Comparison of ENCODE assay signal across 15 cellular contexts in the genomic region with DNA sequence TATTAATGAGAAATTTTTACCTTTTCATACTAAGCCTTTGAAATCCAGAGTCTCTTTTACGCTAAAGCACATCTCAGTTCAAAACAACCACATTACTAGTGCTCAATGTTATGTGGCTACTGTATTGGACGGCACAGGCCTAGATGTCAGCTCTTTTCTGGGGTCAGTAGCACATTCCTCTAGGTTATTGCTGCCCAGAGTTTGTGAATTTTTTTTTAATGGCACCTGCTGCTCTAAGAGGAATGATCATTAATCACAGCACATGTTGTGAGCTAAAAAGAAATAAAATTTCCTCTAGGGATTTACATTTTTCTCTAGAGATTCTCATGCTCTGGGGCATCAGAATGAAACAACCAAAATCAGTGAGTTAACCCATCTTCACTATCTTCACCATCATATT.
A peak's percentile ranks its signal among the peaks of the same experiment; 100 is the strongest.
DNase-seq lines count a peak whose midpoint lies in the region; ATAC-seq lines count a peak whose summit lies in the region.
"Had no signal": no experiment of that assay in that cellular context is flagged by ENCODE, and none has a peak within 500 bp of the region (broad histone marks: within the 10 kb centered on the region; RNA-seq: fewer than 3 reads in every experiment).

No MANE protein-coding gene starts in this region.

- H3K27ac Mint-ChIP-seq in T-helper 2 cell treated with Interferon-gamma antibody and Interleukin-4, amounts not matched to agents 5 μg/mL and 100 μg/mL, for 36 hours, result peak overlapping the region; percentile 55
- peak overlapping the region; percentile 88 for H3K27ac Mint-ChIP-seq in stimulated activated naive CD8-positive, alpha-beta T cell treated with anti-CD3 and anti-CD28 coated beads, Interleukin-15, Interleukin-2, amounts not matched to agents 100 ng/mL and 50 ng/mL, for 24 hours
- no peak overlapping the region for H3K27ac Mint-ChIP-seq in CD8-positive, alpha-beta memory T cell
- H3K27ac Mint-ChIP-seq: B cell had no signal

- H3K36me3 ChIP-seq in CD8-positive, alpha-beta memory T cell (ENCODE audit: insufficient read depth, low read length), result no peaks in the 10 kb centered on the region

- no peak for DNase-seq in T-helper 2 cell treated with Interferon-gamma antibody and Interleukin-4, amounts not matched to agents 5 μg/mL and 100 μg/mL, for 36 hours (ENCODE audit: low spot score)
- DNase-seq in T-helper 2 cell, result no peak
- DNase-seq in stimulated activated naive CD8-positive, alpha-beta T cell treated with anti-CD3 and anti-CD28 coated beads, Interleukin-15, Interleukin-2, amounts not matched to agents 100 U/mL and 50 U/mL, for 24 hours, result no peak
- peak; percentile 70 for DNase-seq in myocyte (ENCODE audit: low read depth)
- DNase-seq in retina, result no peak
- no peak for DNase-seq in CD8-positive, alpha-beta memory T cell
- DNase-seq: Caco-2, MV-4-11, NCI-H1417, NCI-H187, NCI-H2107, NCI-H510A, NCI-H748 treated with DMSO at 0.1 percent for 48 hours had no signal

- H3K27me3 ChIP-seq in CD8-positive, alpha-beta memory T cell (ENCODE audit: insufficient read depth, low read length, poor library complexity, severe bottlenecking), result no peaks in the 10 kb centered on the region

- H3K36me3 Mint-ChIP-seq in T-helper 2 cell treated with Interferon-gamma antibody and Interleukin-4, amounts not matched to agents 5 μg/mL and 100 μg/mL, for 36 hours (ENCODE audit: low read depth), result peaks cover 2% of the 10 kb centered on the region
- peaks cover 10% of the 10 kb centered on the region for H3K36me3 Mint-ChIP-seq in stimulated activated naive CD8-positive, alpha-beta T cell treated with anti-CD3 and anti-CD28 coated beads, Interleukin-15, Interleukin-2, amounts not matched to agents 100 ng/mL and 50 ng/mL, for 24 hours (ENCODE audit: low read depth)
- no peaks in the 10 kb centered on the region for H3K36me3 Mint-ChIP-seq in CD8-positive, alpha-beta memory T cell

- CTCF ChIA-PET in CD8-positive, alpha-beta memory T cell (lab: Charles Lee), result no interaction called here

- no peak overlapping the region for H3K4me3 Mint-ChIP-seq in T-helper 2 cell treated with Interferon-gamma antibody and Interleukin-4, amounts not matched to agents 5 μg/mL and 100 μg/mL, for 36 hours
- H3K4me3 Mint-ChIP-seq in stimulated activated naive CD8-positive, alpha-beta T cell treated with anti-CD3 and anti-CD28 coated beads, Interleukin-15, Interleukin-2, amounts not matched to agents 100 ng/mL and 50 ng/mL, for 24 hours, result peak overlapping the region; percentile 1
- no peak overlapping the region for H3K4me3 Mint-ChIP-seq in CD8-positive, alpha-beta memory T cell
- H3K4me3 Mint-ChIP-seq: B cell had no signal

- peaks cover 1% of the 10 kb centered on the region for H3K27me3 Mint-ChIP-seq in T-helper 2 cell treated with Interferon-gamma antibody and Interleukin-4, amounts not matched to agents 5 μg/mL and 100 μg/mL, for 36 hours (ENCODE audit: low read depth)
- H3K27me3 Mint-ChIP-seq in stimulated activated naive CD8-positive, alpha-beta T cell treated with anti-CD3 and anti-CD28 coated beads, Interleukin-15, Interleukin-2, amounts not matched to agents 100 ng/mL and 50 ng/mL, for 24 hours, result peaks cover 12% of the 10 kb centered on the region
- peaks cover 5 to 9% of the 10 kb centered on the region in 2 donors for H3K27me3 Mint-ChIP-seq in CD8-positive, alpha-beta memory T cell
- H3K27me3 Mint-ChIP-seq: B cell had no signal

- no peak for ATAC-seq in stimulated activated naive CD8-positive, alpha-beta T cell treated with anti-CD3 and anti-CD28 coated beads, Interleukin-15, Interleukin-2, amounts not matched to agents 100 U/mL and 50 U/mL, for 24 hours

- H3K4me1 ChIP-seq in CD8-positive, alpha-beta memory T cell (ENCODE audit: insufficient read depth, low read length), result no peaks in the 10 kb centered on the region

- H3K9me3 Mint-ChIP-seq in T-helper 2 cell treated with Interferon-gamma antibody and Interleukin-4, amounts not matched to agents 5 μg/mL and 100 μg/mL, for 36 hours, result no peaks in the 10 kb centered on the region
- H3K9me3 Mint-ChIP-seq in stimulated activated naive CD8-positive, alpha-beta T cell treated with anti-CD3 and anti-CD28 coated beads, Interleukin-15, Interleukin-2, amounts not matched to agents 100 ng/mL and 50 ng/mL, for 24 hours, result peaks cover 6% of the 10 kb centered on the region
- no peaks in the 10 kb centered on the region for H3K9me3 Mint-ChIP-seq in CD8-positive, alpha-beta memory T cell

- peaks cover 32% of the 10 kb centered on the region for H3K4me1 Mint-ChIP-seq in T-helper 2 cell treated with Interferon-gamma antibody and Interleukin-4, amounts not matched to agents 5 μg/mL and 100 μg/mL, for 36 hours (ENCODE audit: low read depth)
- peaks cover 35% of the 10 kb centered on the region for H3K4me1 Mint-ChIP-seq in stimulated activated naive CD8-positive, alpha-beta T cell treated with anti-CD3 and anti-CD28 coated beads, Interleukin-15, Interleukin-2, amounts not matched to agents 100 ng/mL and 50 ng/mL, for 24 hours (ENCODE audit: low read depth)
- no peaks in the 10 kb centered on the region for H3K4me1 Mint-ChIP-seq in CD8-positive, alpha-beta memory T cell
- H3K4me1 Mint-ChIP-seq: B cell had no signal

- H3K9me3 ChIP-seq in CD8-positive, alpha-beta memory T cell (ENCODE audit: low read length), result no peaks in the 10 kb centered on the region
- H3K9me3 ChIP-seq: Caco-2 had no signal

- POLR2A ChIA-PET in CD8-positive, alpha-beta memory T cell (lab: Charles Lee), result no interaction called here

- H3K27ac ChIP-seq in CD8-positive, alpha-beta memory T cell (ENCODE audit: low read depth, low read length), result no peak overlapping the region

- no peak overlapping the region for H3K4me3 ChIP-seq in CD8-positive, alpha-beta memory T cell (ENCODE audit: low read length)

Comparison
In these comparisons a context has a peak if more than half of its experiments do, and no peak if none do; other contexts are left out.
1. H3K27ac Mint-ChIP-seq: peak in T-helper 2 cell treated with Interferon-gamma antibody and Interleukin-4, amounts not matched to agents 5 μg/mL and 100 μg/mL, for 36 hours (single experiment) and stimulated activated naive CD8-positive, alpha-beta T cell treated with anti-CD3 and anti-CD28 coated beads, Interleukin-15, Interleukin-2, amounts not matched to agents 100 ng/mL and 50 ng/mL, for 24 hours (single experiment); none in CD8-positive, alpha-beta memory T cell (0 of 8).